ENCODE assay signal across 1 cellular context in genomic region chr2:100822587-100823248, GRCh38.
TF ChIP-seq lines count a peak whose summit lies in the region.

No MANE protein-coding gene starts in this region.

TF ChIP-seq in SK-N-SH treated with all-trans-retinoic acid at 6 μM for 48 hours, 23 proteins besides CTCF, POLR2A, EP300 and RAD21 (continued from another document):
- TF ChIP-seq ZNF8 (CRISPR knock-in tag; IDR thresholded peaks at IDR 0.05) (no peak), OSR1 (CRISPR knock-in tag; IDR thresholded peaks at IDR 0.05) (no peak), TSHZ2 (CRISPR knock-in tag; IDR thresholded peaks at IDR 0.05) (no peak), RARB (CRISPR knock-in tag; IDR thresholded peaks at IDR 0.05) (no peak), CREB5 (CRISPR knock-in tag; IDR thresholded peaks at IDR 0.05; ENCODE audit: low read depth) (no peak), CSDC2 (CRISPR knock-in tag; IDR thresholded peaks at IDR 0.05) (no peak), ZNF565 (CRISPR knock-in tag; conservative IDR thresholded peaks at IDR 0.05; ENCODE audit: low read depth) (no peak), ISL1 (CRISPR knock-in tag; IDR thresholded peaks at IDR 0.05) (no peak), ZC3H10 (CRISPR knock-in tag; IDR thresholded peaks at IDR 0.05) (no peak)
